In genomic region chr12:67534671-67535070, GRCh38 we compare ENCODE assay signal across 1 cellular context.
TF ChIP-seq lines count a peak whose summit lies in the region.

No MANE protein-coding gene starts in this region.

TF ChIP-seq in SK-N-SH, 30 proteins besides CTCF, POLR2A, EP300 and RAD21 (continued from another document):
- TF ChIP-seq REST (IDR thresholded peaks at IDR 0.05; ENCODE audit: low read depth, low read length) (no peak), POLR2AphosphoS5 (IDR thresholded peaks at IDR 0.05; ENCODE audit: low read depth, low read length) (no peak), MXI1 (IDR thresholded peaks at IDR 0.05; ENCODE audit: low read depth, low read length) (no peak), USF1 (IDR thresholded peaks at IDR 0.05; ENCODE audit: borderline replicate concordance, low read depth) (no peak)
